Comparison of ENCODE assay signal across 7 cellular contexts in genomic region chr22:24592144-24592845, GRCh38. TPM values are rescaled to one million over a fixed set of nuclear protein-coding genes. Genes with fewer than 3 reads are reported as not detected.
DNase-seq lines count a peak whose midpoint lies in the region; ATAC-seq and TF ChIP-seq lines count a peak whose summit lies in the region.

No MANE protein-coding gene starts in this region.

- DNase-seq in LNCaP clone FGC (ENCODE audit: low read depth) (no peak), lower lobe of right lung (no peak), tibial nerve (ENCODE audit: low spot score in 2 of 2) (no peak), NCI-H2107 treated with DMSO at 0.1 percent for 48 hours (lab: John Stamatoyannopoulos, UW; ENCODE audit: unreplicated experiment) (no peak)

- peaks cover 16% of the 10 kb centered on the region for H3K4me1 ChIP-seq in lower lobe of right lung
- H3K4me1 ChIP-seq in tibial nerve: peaks cover 0 to 67% (median 21%) of the 10 kb centered on the region in 4 donors

- TF ChIP-seq CTCF in LNCaP clone FGC (IDR thresholded peaks at IDR 0.05; ENCODE audit: control insufficient read depth, extremely low read depth, insufficient read depth): no peak
- no peak for TF ChIP-seq CTCF in lower lobe of right lung (IDR thresholded peaks at IDR 0.05)
- no peak for TF ChIP-seq CTCF in tibial nerve (IDR thresholded peaks at IDR 0.05)

- H3K4me3 ChIP-seq in LNCaP clone FGC (ENCODE audit: low read depth, low read length) (peak overlapping the region; percentile 60), lower lobe of right lung (peak overlapping the region; percentile 68), tibial nerve (peak overlapping the region; percentile 57 to 92 (median 74))

- TF ChIP-seq POLR2A in GM18505 (IDR thresholded peaks at IDR 0.05; ENCODE audit: borderline replicate concordance, extremely low read depth, insufficient read depth, insufficient read length): no peak
- TF ChIP-seq POLR2A in tibial nerve (IDR thresholded peaks at IDR 0.05): no peak

- H3K36me3 ChIP-seq in lower lobe of right lung: peaks cover 16% of the 10 kb centered on the region
- peaks cover 0 to 29% (median 0%) of the 10 kb centered on the region in 3 donors for H3K36me3 ChIP-seq in tibial nerve

- H3K27ac ChIP-seq in cingulate gyrus (ENCODE audit: low read depth, low read length) (peak overlapping the region; percentile 69), lower lobe of right lung (peak overlapping the region; percentile 72), tibial nerve (peak overlapping the region; percentile 73 to 98 (median 92))

- no peaks in the 10 kb centered on the region for H3K9me3 ChIP-seq in lower lobe of right lung
- no peaks in the 10 kb centered on the region for H3K9me3 ChIP-seq in tibial nerve

- ATAC-seq in GM18505 (IDR thresholded peaks at IDR 0.05; ENCODE audit: unreplicated experiment): peak; percentile 6
- peak in 1 of 2 donors; percentile 4 for ATAC-seq in lower lobe of right lung
- ATAC-seq in HG03342 (IDR thresholded peaks at IDR 0.05; ENCODE audit: unreplicated experiment): no peak

- no peak for TF ChIP-seq EP300 in tibial nerve (IDR thresholded peaks at IDR 0.05)

- intact Hi-C loops in lower lobe of right lung (cut with DNase I): no loop called here

- H3K27me3 ChIP-seq in lower lobe of right lung (ENCODE audit: low read depth) (no peaks in the 10 kb centered on the region), tibial nerve (no peaks in the 10 kb centered on the region)

- 6 to 10% methylated on average over 18 to 25 of the region's 31 CpGs for WGBS in tibial nerve, 2 donors

RNA-seq across cellular contexts. Expression of gene LRRC75B, which starts 0.6 kb away (rescaled TPM):
- 10.2 TPM for total RNA-seq in lower lobe of right lung
- 10 to 100 TPM; 33.5 to 55.7 (median 40.2) TPM for total RNA-seq in tibial nerve

RNA-seq across cellular contexts. Expression of gene GGT1, which starts 10.7 kb away (rescaled TPM):
- total RNA-seq in lower lobe of right lung (65.1 TPM), tibial nerve (10 to 100 TPM in 3 of 4 donors, 1 to 10 TPM in 1; 5.9 to 16.9 (median 15.8) TPM)

RNA-seq across cellular contexts. Expression of gene SNRPD3, which starts 36.5 kb away (rescaled TPM):
- 66.8 TPM for total RNA-seq in lower lobe of right lung
- total RNA-seq in tibial nerve: 100 to 1,000 TPM in 3 of 4 donors, 10 to 100 TPM in 1; 98.7 to 127 (median 111) TPM

RNA-seq across cellular contexts. Expression of gene GUCD1, which starts 37.4 kb away (rescaled TPM):
- total RNA-seq in lower lobe of right lung (120 TPM), tibial nerve (10 to 100 TPM; 74.1 to 87.9 (median 84.6) TPM)
